In the genomic region with DNA sequence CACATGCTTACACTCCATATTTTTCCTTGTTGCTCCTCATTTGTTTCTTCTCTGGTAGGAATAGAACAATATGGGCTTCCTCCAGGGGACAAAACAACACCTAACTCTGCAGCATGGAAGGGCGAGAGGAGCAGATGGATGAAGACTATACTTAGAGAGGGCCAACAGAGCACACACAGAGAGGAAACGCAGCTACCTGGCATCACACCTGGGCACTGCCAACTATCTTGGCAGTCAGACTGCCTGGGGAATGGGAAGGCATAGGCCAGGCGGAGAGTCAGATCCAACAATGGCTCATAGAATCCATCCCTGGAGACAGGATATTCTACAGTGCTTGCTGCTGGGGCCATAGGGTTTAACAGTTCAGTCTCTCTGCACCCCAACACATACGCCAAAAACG, we compare ENCODE assay signal across 1 cellular context.
TF ChIP-seq lines count a peak whose summit lies in the region.

No MANE protein-coding gene starts in this region.

TF ChIP-seq in WTC11, 78 proteins besides CTCF, POLR2A, EP300 and RAD21 (continued from another document):
- TF ChIP-seq AR (CRISPR knock-in tag; IDR thresholded peaks at IDR 0.05) (no peak), E2F5 (CRISPR knock-in tag; IDR thresholded peaks at IDR 0.05) (no peak), JAZF1 (CRISPR knock-in tag; IDR thresholded peaks at IDR 0.05) (no peak), SMAD3 (CRISPR knock-in tag; IDR thresholded peaks at IDR 0.05; ENCODE audit: borderline replicate concordance) (no peak), ZNF232 (CRISPR knock-in tag; IDR thresholded peaks at IDR 0.05) (no peak), CREM (CRISPR knock-in tag; IDR thresholded peaks at IDR 0.05) (no peak), ZNF317 (CRISPR knock-in tag; IDR thresholded peaks at IDR 0.05; ENCODE audit: borderline replicate concordance, low read depth) (no peak), ATF1 (CRISPR knock-in tag; IDR thresholded peaks at IDR 0.05) (no peak), ZNF416 (CRISPR knock-in tag; IDR thresholded peaks at IDR 0.05) (no peak), NR2C2 (CRISPR knock-in tag; IDR thresholded peaks at IDR 0.05) (no peak)
- TF ChIP-seq, protein P1, sequence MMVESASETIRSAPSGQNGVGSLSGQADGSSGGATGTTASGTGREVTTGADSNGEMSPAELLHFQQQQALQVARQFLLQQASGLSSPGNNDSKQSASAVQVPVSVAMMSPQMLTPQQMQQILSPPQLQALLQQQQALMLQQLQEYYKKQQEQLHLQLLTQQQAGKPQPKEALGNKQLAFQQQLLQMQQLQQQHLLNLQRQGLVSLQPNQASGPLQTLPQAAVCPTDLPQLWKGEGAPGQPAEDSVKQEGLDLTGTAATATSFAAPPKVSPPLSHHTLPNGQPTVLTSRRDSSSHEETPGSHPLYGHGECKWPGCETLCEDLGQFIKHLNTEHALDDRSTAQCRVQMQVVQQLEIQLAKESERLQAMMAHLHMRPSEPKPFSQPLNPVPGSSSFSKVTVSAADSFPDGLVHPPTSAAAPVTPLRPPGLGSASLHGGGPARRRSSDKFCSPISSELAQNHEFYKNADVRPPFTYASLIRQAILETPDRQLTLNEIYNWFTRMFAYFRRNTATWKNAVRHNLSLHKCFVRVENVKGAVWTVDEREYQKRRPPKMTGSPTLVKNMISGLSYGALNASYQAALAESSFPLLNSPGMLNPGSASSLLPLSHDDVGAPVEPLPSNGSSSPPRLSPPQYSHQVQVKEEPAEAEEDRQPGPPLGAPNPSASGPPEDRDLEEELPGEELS (CRISPR knock-in tag; IDR thresholded peaks at IDR 0.05) = no peak
- TF ChIP-seq, protein P2, sequence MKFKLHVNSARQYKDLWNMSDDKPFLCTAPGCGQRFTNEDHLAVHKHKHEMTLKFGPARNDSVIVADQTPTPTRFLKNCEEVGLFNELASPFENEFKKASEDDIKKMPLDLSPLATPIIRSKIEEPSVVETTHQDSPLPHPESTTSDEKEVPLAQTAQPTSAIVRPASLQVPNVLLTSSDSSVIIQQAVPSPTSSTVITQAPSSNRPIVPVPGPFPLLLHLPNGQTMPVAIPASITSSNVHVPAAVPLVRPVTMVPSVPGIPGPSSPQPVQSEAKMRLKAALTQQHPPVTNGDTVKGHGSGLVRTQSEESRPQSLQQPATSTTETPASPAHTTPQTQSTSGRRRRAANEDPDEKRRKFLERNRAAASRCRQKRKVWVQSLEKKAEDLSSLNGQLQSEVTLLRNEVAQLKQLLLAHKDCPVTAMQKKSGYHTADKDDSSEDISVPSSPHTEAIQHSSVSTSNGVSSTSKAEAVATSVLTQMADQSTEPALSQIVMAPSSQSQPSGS (CRISPR knock-in tag; IDR thresholded peaks at IDR 0.05; ENCODE audit: borderline replicate concordance, low read depth) = no peak
- TF ChIP-seq, protein P3, sequence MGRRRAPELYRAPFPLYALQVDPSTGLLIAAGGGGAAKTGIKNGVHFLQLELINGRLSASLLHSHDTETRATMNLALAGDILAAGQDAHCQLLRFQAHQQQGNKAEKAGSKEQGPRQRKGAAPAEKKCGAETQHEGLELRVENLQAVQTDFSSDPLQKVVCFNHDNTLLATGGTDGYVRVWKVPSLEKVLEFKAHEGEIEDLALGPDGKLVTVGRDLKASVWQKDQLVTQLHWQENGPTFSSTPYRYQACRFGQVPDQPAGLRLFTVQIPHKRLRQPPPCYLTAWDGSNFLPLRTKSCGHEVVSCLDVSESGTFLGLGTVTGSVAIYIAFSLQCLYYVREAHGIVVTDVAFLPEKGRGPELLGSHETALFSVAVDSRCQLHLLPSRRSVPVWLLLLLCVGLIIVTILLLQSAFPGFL (CRISPR knock-in tag; IDR thresholded peaks at IDR 0.05; ENCODE audit: borderline replicate concordance) = no peak
- TF ChIP-seq, protein P4, sequence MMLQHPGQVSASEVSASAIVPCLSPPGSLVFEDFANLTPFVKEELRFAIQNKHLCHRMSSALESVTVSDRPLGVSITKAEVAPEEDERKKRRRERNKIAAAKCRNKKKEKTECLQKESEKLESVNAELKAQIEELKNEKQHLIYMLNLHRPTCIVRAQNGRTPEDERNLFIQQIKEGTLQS (CRISPR knock-in tag; conservative IDR thresholded peaks at IDR 0.05) = no peak
TF ChIP-seq in WTC11: peak in this region for 0.
